17 cellular contexts compared by ENCODE assay signal in genomic region chr6:147099974-147100373, GRCh38.
DNase-seq lines count a peak whose midpoint lies in the region; ATAC-seq and TF ChIP-seq lines count a peak whose summit lies in the region.
"Had no signal": no experiment of that assay in that cellular context is flagged by ENCODE, and none has a peak within 500 bp of the region (broad histone marks: within the 10 kb centered on the region; RNA-seq: fewer than 3 reads in every experiment).

No MANE protein-coding gene starts in this region.

- H3K9me3 ChIP-seq in skeletal muscle satellite cell (replicated peaks; ENCODE audit: low read length) (no peaks in the 10 kb centered on the region), body of pancreas (no peaks in the 10 kb centered on the region)
- H3K9me3 ChIP-seq: testis had no signal

- H3K27me3 ChIP-seq in skeletal muscle satellite cell (ENCODE audit: control insufficient read depth, insufficient read depth, low read length) (no peaks in the 10 kb centered on the region), body of pancreas (no peaks in the 10 kb centered on the region)
- H3K27me3 ChIP-seq: testis had no signal

- H3K36me3 ChIP-seq in skeletal muscle satellite cell (ENCODE audit: insufficient read depth, low read length) (no peaks in the 10 kb centered on the region), body of pancreas (replicated peaks in 1 of 2; ENCODE audit: insufficient read depth in 1 of 2, low read depth in 2 of 2) (no peaks in the 10 kb centered on the region)

- peak overlapping the region; percentile 1 for H3K4me2 ChIP-seq in skeletal muscle satellite cell (ENCODE audit: low read length)

- intact Hi-C loops in body of pancreas (cut with DNase I), result no loop called here

- no peak for ATAC-seq in HG02610 (IDR thresholded peaks at IDR 0.05; ENCODE audit: unreplicated experiment)
- no peak for ATAC-seq in body of pancreas

- no peak overlapping the region for H3K4me3 ChIP-seq in skeletal muscle satellite cell (ENCODE audit: low read length)
- no peak overlapping the region for H3K4me3 ChIP-seq in body of pancreas
- H3K4me3 ChIP-seq: lung, SK-N-MC, testis had no signal

- peak; percentile 38 for DNase-seq in HS-27A (ENCODE audit: low read depth)
- peak; percentile 54 for DNase-seq in amniotic epithelial cell (ENCODE audit: low read depth)
- peak; percentile 33 for DNase-seq in fibroblast of the conjunctiva (ENCODE audit: low read depth)
- DNase-seq in pons (ENCODE audit: low spot score), result no peak
- DNase-seq in HK-2 (ENCODE audit: unreplicated experiment), result no peak
- DNase-seq in body of pancreas, result no peak
- DNase-seq: activated B cell treated with CpG ODN at 0.5 μM for 24 hours; activated CD8-positive, alpha-beta memory T cell treated with anti-CD3 and anti-CD28 coated beads, Interleukin-2, amount 50 U/mL, for 48 hours; effector memory CD4-positive, alpha-beta T cell; KG1; NCI-H2029; occipital lobe; testis had no signal

- no peak for TF ChIP-seq CTCF in body of pancreas (IDR thresholded peaks at IDR 0.05)

- H3K27ac ChIP-seq in body of pancreas, result no peak overlapping the region
- H3K27ac ChIP-seq: SK-N-MC, testis had no signal

- no peak for TF ChIP-seq POLR2A in body of pancreas (IDR thresholded peaks at IDR 0.05)

- H3K9ac ChIP-seq in skeletal muscle satellite cell (ENCODE audit: low read depth, low read length), result no peak overlapping the region

- H3K4me1 ChIP-seq in skeletal muscle satellite cell (ENCODE audit: control insufficient read depth, insufficient read depth, low read length) (peaks cover 13% of the 10 kb centered on the region), body of pancreas (peaks cover 6% of the 10 kb centered on the region)
- H3K4me1 ChIP-seq: testis had no signal

- WGBS in body of pancreas, 2 donors, result 90 to 94% methylated on average over 3 of the region's 3 CpGs

Comparison
In these comparisons a context has a peak if more than half of its experiments do, and no peak if none do; other contexts are left out.
1. DNase-seq: peak in HS-27A (single experiment), amniotic epithelial cell (single experiment) and fibroblast of the conjunctiva (single experiment); none in pons (single experiment), HK-2 (single experiment) and body of pancreas (0 of 4).